Comparison of ENCODE assay signal across 8 cellular contexts in genomic region chr17:72592242-72592966, GRCh38.
DNase-seq lines count a peak whose midpoint lies in the region; ATAC-seq and TF ChIP-seq lines count a peak whose summit lies in the region.

No MANE protein-coding gene starts in this region.

- H3K36me3 Mint-ChIP-seq in progenitor cell of endocrine pancreas (ENCODE audit: insufficient read depth) = no peaks in the 10 kb centered on the region

- DNase-seq in SJSA1 (ENCODE audit: low read depth in 1 of 2, low spot score in 2 of 2) (peak; percentile 81), anterior cingulate cortex (lab: John Stamatoyannopoulos, UW) (peak in 55 of 58 donors; percentile 25 to 88 (median 75)), right cardiac atrium (peak; percentile 68 to 88 (median 87)), progenitor cell of endocrine pancreas (ENCODE audit: low spot score, unreplicated experiment) (peak; percentile 81), uterus (peak in 1 of 2 donors; percentile 16)

- peaks cover 51 to 68% (median 63%) of the 10 kb centered on the region in 11 experiments for H3K27me3 ChIP-seq in BLaER1 treated with 17β-estradiol and CSF1 and Interleukin-3, amounts not matched to agents 10 nM and 100 nM
- H3K27me3 ChIP-seq in HUES6 (ENCODE audit: control insufficient read depth, insufficient read depth, low read length) = peaks cover 40% of the 10 kb centered on the region
- peaks cover 23% of the 10 kb centered on the region for H3K27me3 ChIP-seq in SJSA1 (replicated peaks)
- H3K27me3 ChIP-seq in right cardiac atrium (ENCODE audit: control insufficient read depth, insufficient read depth) = no peaks in the 10 kb centered on the region
- H3K27me3 ChIP-seq in uterus = no peaks in the 10 kb centered on the region

- H3K9ac ChIP-seq in BLaER1 treated with 17β-estradiol and CSF1 and Interleukin-3, amounts not matched to agents 10 nM and 100 nM = peak overlapping the region; percentile 17 to 67 (median 45); a peak in 19 of 22 replicates
- peak overlapping the region; percentile 9 for H3K9ac ChIP-seq in HUES6 (ENCODE audit: low read length)

- TF ChIP-seq CTCF in progenitor cell of endocrine pancreas (IDR thresholded peaks at IDR 0.05; ENCODE audit: unreplicated experiment) (no peak), uterus (IDR thresholded peaks at IDR 0.05) (no peak)

- H3K4me1 ChIP-seq in BLaER1 treated with 17β-estradiol and CSF1 and Interleukin-3, amounts not matched to agents 10 nM and 100 nM = peaks cover 20 to 23% (median 22%) of the 10 kb centered on the region in 10 experiments
- H3K4me1 ChIP-seq in HUES6 (ENCODE audit: control insufficient read depth, insufficient read depth, low read length) (peaks cover 12% of the 10 kb centered on the region), SJSA1 (replicated peaks) (peaks cover 21% of the 10 kb centered on the region), right cardiac atrium (ENCODE audit: control insufficient read depth, insufficient read depth, low read length) (no peaks in the 10 kb centered on the region), uterus (no peaks in the 10 kb centered on the region)

- TF ChIP-seq POLR2A in uterus (IDR thresholded peaks at IDR 0.05) = peak in 1 of 2 donors; percentile 72

- H3K4me2 ChIP-seq in BLaER1 treated with 17β-estradiol and CSF1 and Interleukin-3, amounts not matched to agents 10 nM and 100 nM = peak overlapping the region; percentile 80 to 97 (median 91)

- peaks cover 28% of the 10 kb centered on the region for H3K4me1 Mint-ChIP-seq in progenitor cell of endocrine pancreas (ENCODE audit: low read depth)

- H3K36me3 ChIP-seq in BLaER1 treated with 17β-estradiol and CSF1 and Interleukin-3, amounts not matched to agents 10 nM and 100 nM = no peaks in the 10 kb centered on the region
- H3K36me3 ChIP-seq in HUES6 (ENCODE audit: control insufficient read depth, insufficient read depth, low read length) = no peaks in the 10 kb centered on the region
- H3K36me3 ChIP-seq in SJSA1 = peaks cover 4% of the 10 kb centered on the region; the same call in 1 of the 2 replicates
- no peaks in the 10 kb centered on the region for H3K36me3 ChIP-seq in uterus

- H3K9me3 ChIP-seq in BLaER1 treated with 17β-estradiol and CSF1 and Interleukin-3, amounts not matched to agents 10 nM and 100 nM (replicated peaks in 1 of 11) = peaks cover 0 to 9% (median 0%) of the 10 kb centered on the region in 11 experiments; a peak in 6 of 22 replicates
- H3K9me3 ChIP-seq in HUES6 (ENCODE audit: control insufficient read depth, insufficient read depth, low read depth, low read length) = no peaks in the 10 kb centered on the region
- 0 out of 2 replicates have a peak, but pooled peaks cover 4% of the 10 kb centered on the region for H3K9me3 ChIP-seq in SJSA1 (replicated peaks)
- H3K9me3 ChIP-seq in right cardiac atrium (ENCODE audit: control insufficient read depth, low read length) = no peaks in the 10 kb centered on the region
- no peaks in the 10 kb centered on the region for H3K9me3 ChIP-seq in uterus

- peak overlapping the region; percentile 93 for H3K27ac Mint-ChIP-seq in progenitor cell of endocrine pancreas

- H3K27me3 Mint-ChIP-seq in progenitor cell of endocrine pancreas = peaks cover 4% of the 10 kb centered on the region

- peak overlapping the region; percentile 49 to 72 (median 62) for H3K4me3 ChIP-seq in BLaER1 treated with 17β-estradiol and CSF1 and Interleukin-3, amounts not matched to agents 10 nM and 100 nM
- peak overlapping the region; percentile 64 for H3K4me3 ChIP-seq in HUES6 (ENCODE audit: low read depth, low read length)
- H3K4me3 ChIP-seq in SJSA1 = peak overlapping the region; percentile 60
- peak overlapping the region; percentile 59 for H3K4me3 ChIP-seq in right cardiac atrium (ENCODE audit: low read length)
- peak overlapping the region; percentile 21 to 24 for H3K4me3 ChIP-seq in uterus

- intact Hi-C loops in right cardiac atrium (cut with DNase I) = no loop called here
- intact Hi-C loops in uterus (cut with DNase I; ENCODE audit: low total_unique reads) = no loop called here

- under 1% methylated on average over 71 of the region's 71 CpGs for WGBS in right cardiac atrium

- no peaks in the 10 kb centered on the region for H3K9me3 Mint-ChIP-seq in progenitor cell of endocrine pancreas (ENCODE audit: low read depth)

- H4K20me1 ChIP-seq in BLaER1 treated with 17β-estradiol and CSF1 and Interleukin-3, amounts not matched to agents 10 nM and 100 nM = peaks cover 0 to 15% (median 0%) of the 10 kb centered on the region in 11 experiments; a peak in 4 of 22 replicates

- no peak overlapping the region for H3K27ac ChIP-seq in BLaER1 treated with 17β-estradiol and CSF1 and Interleukin-3, amounts not matched to agents 10 nM and 100 nM
- H3K27ac ChIP-seq in HUES6 (ENCODE audit: low read depth, low read length) (no peak overlapping the region), SJSA1 (no peak overlapping the region), right cardiac atrium (ENCODE audit: low read length) (no peak overlapping the region), uterus (no peak overlapping the region)

- ATAC-seq in GM19328 (IDR thresholded peaks at IDR 0.05; ENCODE audit: unreplicated experiment) (peak; percentile 64), right cardiac atrium (peak; percentile 94)

- H3K4me3 Mint-ChIP-seq in progenitor cell of endocrine pancreas (ENCODE audit: low read depth) = peak overlapping the region; percentile 96
